In genomic region chr3:48301020-48301813, GRCh38 we compare ENCODE assay signal across 8 cellular contexts. TPM values are rescaled to one million over a fixed set of nuclear protein-coding genes. Genes with fewer than 3 reads are reported as not detected.
DNase-seq lines count a peak whose midpoint lies in the region; ATAC-seq, FAIRE-seq and TF ChIP-seq lines count a peak whose summit lies in the region.

Gene NME6 (minus strand): TSS chr3:48301367.

- H3K27ac Mint-ChIP-seq in nephron = peak within 1 kb of the TSS; percentile 98 to 100 (median 99)

- peak within 1 kb of the TSS; percentile 99 for H2AFZ ChIP-seq in DND-41 (ENCODE audit: low read depth, low read length)

- H3K9me3 ChIP-seq in DND-41 (ENCODE audit: insufficient read depth, low read length, severe bottlenecking) (no peaks in the 10 kb centered on the region), MG63 (no peaks in the 10 kb centered on the region; the same call in 1 of the 2 replicates)

- peak within 1 kb of the TSS; percentile 90 for H3K27ac ChIP-seq in DND-41 (ENCODE audit: low read length)

- DNase-seq in DND-41 (peak; percentile 92), H54 (ENCODE audit: insufficient read length, low spot score) (peak; percentile 84), MG63 (peak; percentile 83), SHP77 (lab: John Stamatoyannopoulos, UW) (peak; percentile 77 to 88), fibroblast of pulmonary artery (ENCODE audit: low read depth) (peak; percentile 92)
- DNase-seq in activated effector memory CD4-positive, alpha-beta T cell treated with Interleukin-2 at 50 U/mL for 16 hours = peak; percentile 89
- DNase-seq in stimulated activated naive CD8-positive, alpha-beta T cell treated with anti-CD3 and anti-CD28 coated beads, Interleukin-15, Interleukin-2, amounts not matched to agents 100 U/mL and 50 U/mL, for 24 hours = peak; percentile 97

- peak within 1 kb of the TSS; percentile 97 to 98 (median 97) for H3K4me3 Mint-ChIP-seq in nephron

- peaks cover 27% of the 10 kb centered on the region for H3K9me3 Mint-ChIP-seq in nephron

- H3K36me3 Mint-ChIP-seq in nephron (ENCODE audit: low read depth) = peaks cover 40% of the 10 kb centered on the region

- no peaks in the 10 kb centered on the region for H4K20me1 ChIP-seq in DND-41 (ENCODE audit: insufficient read depth, low read length)

- H3K27me3 Mint-ChIP-seq in nephron (ENCODE audit: low read depth) = no peaks in the 10 kb centered on the region

- H3K9ac ChIP-seq in DND-41 (ENCODE audit: low read depth, low read length) = peak within 1 kb of the TSS; percentile 86

- H3K27me3 ChIP-seq in DND-41 (ENCODE audit: insufficient read depth, low read length, poor library complexity) (peaks cover 3% of the 10 kb centered on the region), MG63 (no peaks in the 10 kb centered on the region)

- peak within 1 kb of the TSS; percentile 69 for H3K4me3 ChIP-seq in DND-41 (ENCODE audit: low read depth in 1 of 2, low read length in 2 of 2)
- peak within 1 kb of the TSS; percentile 75 for H3K4me3 ChIP-seq in MG63
- peak within 1 kb of the TSS; percentile 86 for H3K4me3 ChIP-seq in fibroblast of pulmonary artery (replicated peaks; ENCODE audit: low read depth, low read length)

- H3K4me1 ChIP-seq in DND-41 (ENCODE audit: insufficient read depth, low read length) = peaks cover 23% of the 10 kb centered on the region

- TF ChIP-seq CTCF in DND-41 (IDR thresholded peaks at IDR 0.05; ENCODE audit: borderline replicate concordance, extremely low read depth, low read length, poor library complexity, severe bottlenecking) (peak; percentile 0), fibroblast of pulmonary artery (IDR thresholded peaks at IDR 0.05; ENCODE audit: low read length, missing control alignments) (no peak), nephron (IDR thresholded peaks at IDR 0.05; ENCODE audit: unreplicated experiment in 3 of 3) (no peak)

- peaks cover 22% of the 10 kb centered on the region for H3K36me3 ChIP-seq in DND-41 (ENCODE audit: insufficient read depth, low read length)
- H3K36me3 ChIP-seq in MG63 = 0 out of 2 replicates have a peak, but pooled peaks cover 2% of the 10 kb centered on the region

- peaks cover 15% of the 10 kb centered on the region for H3K4me1 Mint-ChIP-seq in nephron

- ATAC-seq in DND-41 (ENCODE audit: insufficient read depth, low read depth) = peak; percentile 87
- peak; percentile 92 for ATAC-seq in stimulated activated naive CD8-positive, alpha-beta T cell treated with anti-CD3 and anti-CD28 coated beads, Interleukin-15, Interleukin-2, amounts not matched to agents 100 U/mL and 50 U/mL, for 24 hours

- TF ChIP-seq POLR2A in H54 (IDR thresholded peaks at IDR 0.05; ENCODE audit: low read depth, low read length) = peak; percentile 73

- peaks cover 19% of the 10 kb centered on the region for H3K79me2 ChIP-seq in DND-41 (ENCODE audit: insufficient read depth, low read length)

- no peak for FAIRE-seq in H54 (lab: Jason Lieb, UNC)

- peak within 1 kb of the TSS; percentile 89 for H3K4me2 ChIP-seq in DND-41 (ENCODE audit: insufficient read depth, low read length)

RNA-seq across cellular contexts. Expression of gene NME6, which starts in this region (rescaled TPM):
- total RNA-seq in MG63 (2014; rRNA removed; shearing (Covaris generic); ENCODE audit: low replicate concordance) = 14.9 and 42.4 TPM in 2 replicates

Comparison
In these comparisons a context has a peak if more than half of its experiments do, and no peak if none do; other contexts are left out.
1. Peak in every context shown above with its lines: DNase-seq, ATAC-seq, H3K4me3 ChIP-seq and H3K27ac ChIP-seq.